2 cellular contexts compared by ENCODE assay signal in genomic region chr6:168598251-168599117, GRCh38.
A peak's percentile ranks its signal among the peaks of the same experiment; 100 is the strongest.
TF ChIP-seq lines count a peak whose summit lies in the region.

No MANE protein-coding gene starts in this region.

TF ChIP-seq in HEK293, 187 proteins besides CTCF, POLR2A, EP300 and RAD21 (continued from another document):
- no peak for TF ChIP-seq ZNF670 (tag by site-specific recombination; IDR thresholded peaks at IDR 0.05; ENCODE audit: low read depth)
- TF ChIP-seq GLIS1 (tag by site-specific recombination; IDR thresholded peaks at IDR 0.05), result peak; percentile 92
- TF ChIP-seq TRIM28 (IDR thresholded peaks at IDR 0.05; ENCODE audit: borderline replicate concordance, low read length), result no peak
- TF ChIP-seq ZIC2 (tag by site-specific recombination; IDR thresholded peaks at IDR 0.05), result peak; percentile 93

TF ChIP-seq in SK-N-SH treated with all-trans-retinoic acid at 6 μM for 48 hours, 23 proteins besides CTCF, POLR2A, EP300 and RAD21 (continued from another document):
- no peak for TF ChIP-seq PATZ1 (CRISPR knock-in tag; IDR thresholded peaks at IDR 0.05; ENCODE audit: borderline replicate concordance)
- TF ChIP-seq ZNF565 (CRISPR knock-in tag; conservative IDR thresholded peaks at IDR 0.05; ENCODE audit: low read depth), result no peak
- no peak for TF ChIP-seq RARB (CRISPR knock-in tag; IDR thresholded peaks at IDR 0.05)
- no peak for TF ChIP-seq POU6F1 (CRISPR knock-in tag; IDR thresholded peaks at IDR 0.05; ENCODE audit: borderline replicate concordance, low read depth)
- TF ChIP-seq ESRRG (CRISPR knock-in tag; IDR thresholded peaks at IDR 0.05), result no peak
- no peak for TF ChIP-seq TOX (CRISPR knock-in tag; IDR thresholded peaks at IDR 0.05; ENCODE audit: borderline replicate concordance)
- no peak for TF ChIP-seq ZNF70 (CRISPR knock-in tag; IDR thresholded peaks at IDR 0.05)
- no peak for TF ChIP-seq TCF4 (CRISPR knock-in tag; IDR thresholded peaks at IDR 0.05; ENCODE audit: borderline replicate concordance)
- no peak for TF ChIP-seq PPARA (CRISPR knock-in tag; IDR thresholded peaks at IDR 0.05; ENCODE audit: borderline replicate concordance)
- TF ChIP-seq ISL1 (CRISPR knock-in tag; IDR thresholded peaks at IDR 0.05), result no peak
- no peak for TF ChIP-seq ZFP3 (CRISPR knock-in tag; IDR thresholded peaks at IDR 0.05)
- TF ChIP-seq BACH2 (CRISPR knock-in tag; IDR thresholded peaks at IDR 0.05; ENCODE audit: borderline replicate concordance), result no peak
- TF ChIP-seq CSDC2 (CRISPR knock-in tag; IDR thresholded peaks at IDR 0.05), result no peak
- no peak for TF ChIP-seq ARNTL (CRISPR knock-in tag; IDR thresholded peaks at IDR 0.05; ENCODE audit: borderline replicate concordance, low read depth)
